Comparison of ENCODE assay signal across 21 cellular contexts in the genomic region with DNA sequence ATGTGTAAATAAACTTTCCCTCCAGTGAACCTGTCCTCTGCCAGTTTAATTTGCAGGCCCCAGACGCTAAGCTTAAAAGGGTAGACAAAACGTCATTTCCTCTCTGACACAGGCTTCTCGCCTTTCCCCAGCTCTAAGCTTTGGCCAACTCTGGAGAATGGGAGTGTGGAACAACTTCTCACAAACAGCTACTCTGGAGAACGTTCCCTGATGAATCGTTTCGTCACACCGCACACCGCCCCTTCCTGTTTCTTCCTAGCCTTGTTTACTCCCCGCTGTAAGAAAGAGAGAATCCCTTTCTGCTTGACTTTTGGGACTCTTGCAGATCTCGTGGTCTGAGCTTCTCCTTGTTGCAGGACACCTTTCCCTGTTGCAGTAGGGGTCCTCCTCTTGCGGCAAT.
"Had no signal": no experiment of that assay in that cellular context is flagged by ENCODE, and none has a peak within 500 bp of the region (broad histone marks: within the 10 kb centered on the region; RNA-seq: fewer than 3 reads in every experiment).

No MANE protein-coding gene starts in this region.

- H3K27ac Mint-ChIP-seq: activated naive CD8-positive, alpha-beta T cell treated with anti-CD3 and anti-CD28 coated beads, Interleukin-2, amount 10 ng/mL, durations not matched to agents 7 days and 5 days; activated T-helper 1 cell treated with anti-CD3 and anti-CD28 coated beads, Interleukin-12 subunit alpha, Interleukin-12 subunit beta, Interleukin-2, Interleukin-4 antibody, amounts not matched to agents 30 ng/mL and 10 ng/mL and 1 ng/mL, durations not matched to agents 14 hours and 24 hours and 36 hours; mesothelial cell of epicardium; natural killer cell treated with Interleukin-12 subunit alpha and Interleukin-12 subunit beta and Interleukin-15 and Interleukin-18, amount 100 ng/mL, for 72 hours; T-helper 1 cell treated with Interleukin-12 subunit alpha and Interleukin-12 subunit beta and Interleukin-4 antibody, amounts not matched to agents 30 μg/mL and 1 μg/mL, for 36 hours had no signal

- H3K36me3 ChIP-seq: tibial nerve, vagina had no signal

- H3K27me3 ChIP-seq: body of pancreas, foreskin keratinocyte, hepatocyte, tibial nerve, vagina had no signal

- H3K4me3 Mint-ChIP-seq: activated naive CD8-positive, alpha-beta T cell treated with anti-CD3 and anti-CD28 coated beads, Interleukin-2, amount 10 ng/mL, durations not matched to agents 7 days and 5 days; activated T-helper 1 cell treated with anti-CD3 and anti-CD28 coated beads, Interleukin-12 subunit alpha, Interleukin-12 subunit beta, Interleukin-2, Interleukin-4 antibody, amounts not matched to agents 30 ng/mL and 10 ng/mL and 1 ng/mL, durations not matched to agents 14 hours and 24 hours and 36 hours; mesothelial cell of epicardium; natural killer cell treated with Interleukin-12 subunit alpha and Interleukin-12 subunit beta and Interleukin-15 and Interleukin-18, amount 100 ng/mL, for 72 hours; T-helper 1 cell treated with Interleukin-12 subunit alpha and Interleukin-12 subunit beta and Interleukin-4 antibody, amounts not matched to agents 30 μg/mL and 1 μg/mL, for 36 hours had no signal

- H3K27ac ChIP-seq: body of pancreas, dorsolateral prefrontal cortex, foreskin keratinocyte, hepatocyte, tibial nerve, vagina, VCaP had no signal

- H3K27me3 Mint-ChIP-seq: activated naive CD8-positive, alpha-beta T cell treated with anti-CD3 and anti-CD28 coated beads, Interleukin-2, amount 10 ng/mL, durations not matched to agents 7 days and 5 days had no signal

- H3K4me3 ChIP-seq: body of pancreas, dorsolateral prefrontal cortex, hepatocyte, lung, tibial nerve, vagina had no signal

- H3K9me3 ChIP-seq: body of pancreas, vagina had no signal

- H3K4me1 ChIP-seq: body of pancreas, foreskin keratinocyte, tibial nerve, vagina had no signal

- H3K4me1 Mint-ChIP-seq: activated naive CD8-positive, alpha-beta T cell treated with anti-CD3 and anti-CD28 coated beads, Interleukin-2, amount 10 ng/mL, durations not matched to agents 7 days and 5 days had no signal

- H3K36me3 Mint-ChIP-seq: activated naive CD8-positive, alpha-beta T cell treated with anti-CD3 and anti-CD28 coated beads, Interleukin-2, amount 10 ng/mL, durations not matched to agents 7 days and 5 days; mesothelial cell of epicardium; natural killer cell treated with Interleukin-12 subunit alpha and Interleukin-12 subunit beta and Interleukin-15 and Interleukin-18, amount 100 ng/mL, for 72 hours had no signal

- DNase-seq: activated CD4-positive, CD25-positive, alpha-beta regulatory T cell treated with anti-CD3 and anti-CD28 coated beads, Interleukin-2, amount 50 U/mL, for 72 hours; activated naive CD4-positive, alpha-beta T cell treated with Interleukin-2 at 50 U/mL for 16 hours; activated naive CD8-positive, alpha-beta T cell treated with anti-CD3 and anti-CD28 coated beads, Interleukin-2, amount 10 ng/mL, durations not matched to agents 7 days and 5 days; body of pancreas; caudate nucleus; foreskin keratinocyte; nucleus accumbens; stimulated activated CD4-positive, alpha-beta T cell treated with anti-CD3 and anti-CD28 coated beads, Interleukin-12 subunit alpha, Interleukin-12 subunit beta, amount 100 ng/mL, for 4 hours; stimulated activated CD4-positive, alpha-beta T cell treated with anti-CD3 and anti-CD28 coated beads, Interleukin-2, amount 100 ng/mL, for 24 hours; stimulated activated naive CD4-positive, alpha-beta T cell treated with Interleukin-2 at 50 U/mL for 16 hours; substantia nigra had no signal

- H3K9me3 Mint-ChIP-seq: activated naive CD8-positive, alpha-beta T cell treated with anti-CD3 and anti-CD28 coated beads, Interleukin-2, amount 10 ng/mL, durations not matched to agents 7 days and 5 days; activated T-helper 1 cell treated with anti-CD3 and anti-CD28 coated beads, Interleukin-12 subunit alpha, Interleukin-12 subunit beta, Interleukin-2, Interleukin-4 antibody, amounts not matched to agents 30 ng/mL and 10 ng/mL and 1 ng/mL, durations not matched to agents 14 hours and 24 hours and 36 hours; mesothelial cell of epicardium; natural killer cell treated with Interleukin-12 subunit alpha and Interleukin-12 subunit beta and Interleukin-15 and Interleukin-18, amount 100 ng/mL, for 72 hours; T-helper 1 cell treated with Interleukin-12 subunit alpha and Interleukin-12 subunit beta and Interleukin-4 antibody, amounts not matched to agents 30 μg/mL and 1 μg/mL, for 36 hours had no signal
